8 cellular contexts compared by ENCODE assay signal in genomic region chr17:64148699-64149098, GRCh38. TPM values are rescaled to one million over a fixed set of nuclear protein-coding genes. Genes with fewer than 3 reads are reported as not detected.
DNase-seq lines count a peak whose midpoint lies in the region; ATAC-seq, FAIRE-seq and TF ChIP-seq lines count a peak whose summit lies in the region.

No MANE protein-coding gene starts in this region.

- no peak overlapping the region for H4K91ac ChIP-seq in trophoblast cell (ENCODE audit: low read depth, low read length)

- no peak overlapping the region for H2BK5ac ChIP-seq in trophoblast cell (ENCODE audit: low read depth, low read length, poor library complexity)

- no peak overlapping the region for H3K4me2 ChIP-seq in trophoblast cell (ENCODE audit: low read length)

- H3K36me3 ChIP-seq in Panc1 (ENCODE audit: control insufficient read depth, insufficient read depth, low read length) (peaks cover 5% of the 10 kb centered on the region), gastroesophageal sphincter (peaks cover 0 to 50% of the 10 kb centered on the region in 2 donors), upper lobe of right lung (peaks cover 25% of the 10 kb centered on the region), small intestine (ENCODE audit: control insufficient read depth in 2 of 2, insufficient read depth in 2 of 2, low read length in 2 of 2) (no peaks in the 10 kb centered on the region), trophoblast cell (ENCODE audit: control insufficient read depth in 1 of 2, insufficient read depth in 2 of 2, low read length in 2 of 2) (peaks cover 16 to 36% of the 10 kb centered on the region in 2 experiments)

- no peak for TF ChIP-seq POLR2A in gastroesophageal sphincter (IDR thresholded peaks at IDR 0.05)

- H3K4me1 ChIP-seq in Panc1 (ENCODE audit: control insufficient read depth, insufficient read depth, low read length) (peaks cover 10% of the 10 kb centered on the region), gastroesophageal sphincter (peaks cover 0 to 30% (median 6%) of the 10 kb centered on the region in 3 donors), upper lobe of right lung (peaks cover 43% of the 10 kb centered on the region), small intestine (ENCODE audit: control insufficient read depth in 2 of 2, insufficient read depth in 1 of 2, low read depth in 1 of 2, low read length in 1 of 2) (peaks cover 0 to 5% of the 10 kb centered on the region in 2 donors), trophoblast cell (ENCODE audit: control insufficient read depth in 1 of 2, insufficient read depth in 2 of 2, low read length in 2 of 2) (peaks cover 6% of the 10 kb centered on the region in 2 experiments)

- intact Hi-C loops in Right ventricle myocardium inferior (cut with DNase I) = loop anchor here (1.0 to 2.0 kb wide), 2 partner anchors 134 to 358 kb away; partner anchors contain the start of genes CEP95 and DDX5
- intact Hi-C loops in cardiac septum (cut with DNase I) = loop anchor here (2.0 to 5.0 kb wide), 2 partner anchors 114 to 134 kb away; partner anchors contain the start of gene TEX2
- intact Hi-C loops in Panc1 (cut with micrococcal nuclease; ENCODE audit: unreplicated experiment) = loop anchor here (5.0 kb wide), 1 partner anchor 134 kb away; no protein-coding TSS in a partner anchor
- intact Hi-C loops in upper lobe of right lung (cut with DNase I) = no loop called here

- CTCF ChIA-PET in Panc1 (lab: Charles Lee) = interaction anchor here (0.6 to 1.2 kb wide), 2 partner anchors 133 to 229 kb away, joined by 3 to 6 read pairs; no protein-coding TSS in a partner anchor

- in situ Hi-C loops in Panc1 (cut with HindIII; ENCODE audit: low pct_unique_long_range_greater_than_20kb, low sequenced_read_pairs) = no loop called here

- H3K4ac ChIP-seq in trophoblast cell (ENCODE audit: low read depth, low read length) = no peak overlapping the region

- H3K9ac ChIP-seq in trophoblast cell (ENCODE audit: low read length) = no peak overlapping the region

- no peak overlapping the region for H4K12ac ChIP-seq in trophoblast cell (ENCODE audit: low read depth, low read length)

- H3K23ac ChIP-seq in trophoblast cell (ENCODE audit: low read length) = no peak overlapping the region

- no peak overlapping the region for H2AFZ ChIP-seq in trophoblast cell (ENCODE audit: insufficient read depth, low read length, poor library complexity)

- H2AK5ac ChIP-seq in trophoblast cell (ENCODE audit: low read length) = no peak overlapping the region

- H3K27ac ChIP-seq in Panc1 (ENCODE audit: low read length) = peak overlapping the region; percentile 93; the same call in 1 of the 2 replicates
- peak overlapping the region in 3 of 4 donors; percentile 22 to 92 (median 89) for H3K27ac ChIP-seq in gastroesophageal sphincter
- H3K27ac ChIP-seq in upper lobe of right lung = peak overlapping the region; percentile 98
- H3K27ac ChIP-seq in small intestine (ENCODE audit: low read depth in 1 of 2, low read length in 1 of 2) = peak overlapping the region in 1 of 2 donors; percentile 42
- H3K27ac ChIP-seq in trophoblast cell (ENCODE audit: low read depth, low read length) = no peak overlapping the region

- ATAC-seq in Right ventricle myocardium inferior (peak; percentile 9), Panc1 (0 out of 2 replicates have a peak, but pooled peaks have one; percentile 28), gastroesophageal sphincter (no peak), upper lobe of right lung (no peak)

- no peak overlapping the region for H4K8ac ChIP-seq in trophoblast cell (ENCODE audit: low read depth, low read length)

- H2BK12ac ChIP-seq in trophoblast cell (ENCODE audit: low read length) = no peak overlapping the region

- no peak overlapping the region for H3K18ac ChIP-seq in trophoblast cell (ENCODE audit: low read length)

- peaks cover 8% of the 10 kb centered on the region for H3K79me1 ChIP-seq in trophoblast cell (ENCODE audit: low read length)

- 87 to 97% methylated on average over 3 to 4 of the region's 4 CpGs for WGBS in gastroesophageal sphincter (ENCODE audit: low coverage in 1 of 2), 2 donors
- 87 to 92% (median 88%) methylated on average over 4 of the region's 4 CpGs for WGBS in small intestine, 3 donors
- WGBS in trophoblast cell (ENCODE audit: extremely low coverage, insufficient coverage, insufficient read length) = no CpG with 5 or more reads among the region's 4 CpGs

- no peaks in the 10 kb centered on the region for H3K27me3 ChIP-seq in Panc1 (ENCODE audit: control insufficient read depth, insufficient read depth, low read length)
- H3K27me3 ChIP-seq in gastroesophageal sphincter = no peaks in the 10 kb centered on the region
- no peaks in the 10 kb centered on the region for H3K27me3 ChIP-seq in upper lobe of right lung
- H3K27me3 ChIP-seq in small intestine (ENCODE audit: control insufficient read depth in 2 of 2, insufficient read depth in 2 of 2, low read length in 2 of 2) = no peaks in the 10 kb centered on the region
- no peaks in the 10 kb centered on the region for H3K27me3 ChIP-seq in trophoblast cell (ENCODE audit: insufficient read depth, low read length)

- no peak for DNase-seq in Right ventricle myocardium inferior (ENCODE audit: missing footprints)
- DNase-seq in cardiac septum (ENCODE audit: low spot score) = no peak
- DNase-seq in Panc1 (ENCODE audit: low read depth, low spot score) = no peak
- no peak for DNase-seq in upper lobe of right lung
- no peak for DNase-seq in small intestine
- DNase-seq in HuH-7 (ENCODE audit: low spot score) = no peak
- DNase-seq in trophoblast cell = no peak

- H3K4me3 ChIP-seq in Panc1 (ENCODE audit: low read depth in 2 of 2, low read length in 2 of 2) (no peak overlapping the region), gastroesophageal sphincter (no peak overlapping the region), upper lobe of right lung (no peak overlapping the region), small intestine (ENCODE audit: low read depth in 1 of 2, low read length in 2 of 2) (no peak overlapping the region), trophoblast cell (ENCODE audit: low read depth, low read length) (no peak overlapping the region)

- peaks cover 8% of the 10 kb centered on the region for H3K79me2 ChIP-seq in trophoblast cell (ENCODE audit: control insufficient read depth, insufficient read depth, low read length, poor library complexity)

- no peak; the same call in 1 of the 2 replicates for TF ChIP-seq CTCF in Panc1 (IDR thresholded peaks at IDR 0.05)
- TF ChIP-seq CTCF in gastroesophageal sphincter (IDR thresholded peaks at IDR 0.05) = no peak
- no peak for TF ChIP-seq CTCF in upper lobe of right lung (IDR thresholded peaks at IDR 0.05)

- no peak for TF ChIP-seq EP300 in gastroesophageal sphincter (IDR thresholded peaks at IDR 0.05)

- no peak overlapping the region for H3K14ac ChIP-seq in trophoblast cell (ENCODE audit: low read length)

- BruUV-seq in Panc1 (replicated peaks; lab: Mats Ljungman, UMichigan) = no TSS peak

- H3K9me3 ChIP-seq in Panc1 (ENCODE audit: control insufficient read depth, insufficient read depth, low read depth, low read length) (no peaks in the 10 kb centered on the region), gastroesophageal sphincter (no peaks in the 10 kb centered on the region), upper lobe of right lung (no peaks in the 10 kb centered on the region), small intestine (ENCODE audit: control insufficient read depth, low read depth) (no peaks in the 10 kb centered on the region), trophoblast cell (ENCODE audit: insufficient read depth, low read depth, low read length) (no peaks in the 10 kb centered on the region)

- POLR2A ChIA-PET in Panc1 (lab: Charles Lee) = interaction anchor here (1.2 kb wide), 1 partner anchor 134 kb away, joined by 5 read pairs; no protein-coding TSS in a partner anchor

- no peak for FAIRE-seq in small intestine (lab: Jason Lieb, UNC)

- no peak overlapping the region for H2BK120ac ChIP-seq in trophoblast cell (ENCODE audit: insufficient read depth, low read length, poor library complexity)

RNA-seq across cellular contexts. Expression of gene ERN1, which starts 18.8 kb away (rescaled TPM):
- 7.1 TPM for total RNA-seq in Right ventricle myocardium inferior
- total RNA-seq in cardiac septum = 6.9 TPM
- 12.1 TPM for total RNA-seq in Panc1 (2021; ENCODE audit: unreplicated experiment)
- 4.7 TPM for polyA plus RNA-seq in Panc1 (2012; ENCODE audit: insufficient read length)
- total RNA-seq in gastroesophageal sphincter = 10 to 100 TPM in 3 of 4 donors, 1 to 10 TPM in 1; 8.4 to 12.8 (median 12.1) TPM
- total RNA-seq in upper lobe of right lung = 52.6 TPM
- polyA plus RNA-seq in small intestine = 10 to 100 TPM in 1 of 3 donors, 1 to 10 TPM in 2; 2.2 to 10.3 (median 2.7) TPM
- 16.3 and 17.4 TPM in 2 replicates for polyA plus RNA-seq in trophoblast cell (2013)

Comparison
In these comparisons a context has a peak if more than half of its experiments do, and no peak if none do; other contexts are left out.
1. ATAC-seq: peak in Right ventricle myocardium inferior (single experiment) and Panc1 (single experiment); none in gastroesophageal sphincter (single experiment) and upper lobe of right lung (single experiment).